20 cellular contexts compared by ENCODE assay signal in genomic region chr3:148883163-148883562, GRCh38.
"Had no signal": no experiment of that assay in that cellular context is flagged by ENCODE, and none has a peak within 500 bp of the region (broad histone marks: within the 10 kb centered on the region; RNA-seq: fewer than 3 reads in every experiment).

No MANE protein-coding gene starts in this region.

- H3K36me3 ChIP-seq: brain microvascular endothelial cell, left lung, prostate gland, right atrium auricular region, thoracic aorta, vagina had no signal

- H3K4me1 ChIP-seq: left lung, prostate gland, right atrium auricular region, vagina had no signal

- DNase-seq: activated CD4-positive, alpha-beta T cell treated with anti-CD3 and anti-CD28 coated beads for 1 hour; activated CD4-positive, alpha-beta T cell treated with anti-CD3 and anti-CD28 coated beads, Interleukin-2, amount 50 U/mL, for 1 hour; activated CD8-positive, alpha-beta T cell treated with anti-CD3 and anti-CD28 coated beads, Interleukin-2, amount 10 ng/mL, durations not matched to agents 7 days and 5 days; activated gamma-delta T cell treated with Interleukin-2 at 50 U/mL for 16 hours; aorta; brain microvascular endothelial cell; caudate nucleus; dermis blood vessel endothelial cell; effector memory CD4-positive, alpha-beta T cell; foreskin melanocyte; immature natural killer cell; left lung; naive thymus-derived CD4-positive, alpha-beta T cell; stimulated activated CD4-positive, alpha-beta T cell treated with anti-CD3 and anti-CD28 coated beads, Interleukin-4, amount 100 ng/mL, for 24 hours; stimulated activated naive CD4-positive, alpha-beta T cell treated with Interleukin-2 at 50 U/mL for 16 hours had no signal

- H3K4me3 ChIP-seq: left lung, lung, prostate gland, right atrium auricular region, thoracic aorta, vagina had no signal

- H3K9me3 ChIP-seq: left lung, prostate gland, right atrium auricular region, thoracic aorta, vagina had no signal

- H3K27me3 ChIP-seq: brain microvascular endothelial cell, left lung, right atrium auricular region, vagina had no signal
